Comparison of ENCODE assay signal across 9 cellular contexts in genomic region chr15:48332642-48333034, GRCh38. TPM values are rescaled to one million over a fixed set of nuclear protein-coding genes. Genes with fewer than 3 reads are reported as not detected.
DNase-seq lines count a peak whose midpoint lies in the region; ATAC-seq and TF ChIP-seq lines count a peak whose summit lies in the region.
"Had no signal": no experiment of that assay in that cellular context is flagged by ENCODE, and none has a peak within 500 bp of the region (broad histone marks: within the 10 kb centered on the region; RNA-seq: fewer than 3 reads in every experiment).

No MANE protein-coding gene starts in this region.

- TSS peak; percentile 64 for BruUV-seq in PC-9 (replicated peaks; lab: Mats Ljungman, UMichigan)

- TF ChIP-seq CTCF in GM12875 (IDR thresholded peaks at IDR 0.05; ENCODE audit: borderline replicate concordance, insufficient read depth, low read depth, low read length) = no peak
- TF ChIP-seq CTCF in PC-9 (conservative IDR thresholded peaks at IDR 0.05) = no peak
- TF ChIP-seq CTCF in sigmoid colon (IDR thresholded peaks at IDR 0.05) = no peak

- H3K27me3 ChIP-seq in PC-9 (ENCODE audit: insufficient read depth, low read depth) = no peaks in the 10 kb centered on the region
- no peaks in the 10 kb centered on the region for H3K27me3 ChIP-seq in sigmoid colon

- H3K9me2 ChIP-seq in PC-9 (ENCODE audit: insufficient read depth) = no peaks in the 10 kb centered on the region

- WGBS in sigmoid colon, 2 donors = 12 to 25% methylated on average over 9 of the region's 9 CpGs

- peaks cover 9 to 22% of the 10 kb centered on the region in 2 donors for H3K4me1 Mint-ChIP-seq in effector memory CD8-positive, alpha-beta T cell (ENCODE audit: low read depth in 2 of 2)

- H3K9me3 ChIP-seq in PC-9 (ENCODE audit: insufficient read depth, low read depth) (no peaks in the 10 kb centered on the region), sigmoid colon (no peaks in the 10 kb centered on the region)

- intact Hi-C loops in PC-9 (cut with micrococcal nuclease; ENCODE audit: unreplicated experiment) = loop anchor here (10.0 kb wide), 1 partner anchor 712 kb away; the partner anchor contains the start of gene SECISBP2L
- intact Hi-C loops in sigmoid colon (cut with DNase I) = loop anchor here (5.0 kb wide), 2 partner anchors 155 to 715 kb away; partner anchors contain the start of genes MYEF2 and SECISBP2L

- H3K27ac Mint-ChIP-seq in effector memory CD8-positive, alpha-beta T cell = peak overlapping the region; percentile 98

- H3K36me3 ChIP-seq in PC-9 (ENCODE audit: low read depth) (0 out of 2 replicates have a peak, but pooled peaks cover 4% of the 10 kb centered on the region), sigmoid colon (peaks cover 0 to 37% (median 15%) of the 10 kb centered on the region in 4 donors)

- H3F3A ChIP-seq in PC-9 (ENCODE audit: insufficient read depth, low read depth) = no peaks in the 10 kb centered on the region

- no peak overlapping the region for H3K27ac ChIP-seq in PC-9
- no peak overlapping the region for H3K27ac ChIP-seq in sigmoid colon
- H3K27ac ChIP-seq in caudate nucleus (ENCODE audit: low read depth, low read length) = no peak overlapping the region

- TF ChIP-seq POLR2A in sigmoid colon (IDR thresholded peaks at IDR 0.05) (no peak), GM18505 (IDR thresholded peaks at IDR 0.05; ENCODE audit: borderline replicate concordance, extremely low read depth, insufficient read depth, insufficient read length) (no peak)

- CTCF ChIA-PET in PC-9 (lab: Charles Lee) = no interaction called here

- H3K9me3 Mint-ChIP-seq in effector memory CD8-positive, alpha-beta T cell = no peaks in the 10 kb centered on the region

- TF ChIP-seq EP300 in sigmoid colon (IDR thresholded peaks at IDR 0.05) = no peak

- H3K4me2 ChIP-seq in PC-9 = peak overlapping the region; percentile 97

- no peaks in the 10 kb centered on the region; the same call in 1 of the 2 replicates for H4K20me1 ChIP-seq in PC-9 (ENCODE audit: insufficient read depth)

- H2AFZ ChIP-seq in PC-9 = no peak overlapping the region

- H3K4me3 Mint-ChIP-seq in effector memory CD8-positive, alpha-beta T cell = peak overlapping the region; percentile 96 to 99

- ATAC-seq in effector memory CD8-positive, alpha-beta T cell (replicated peaks) = no peak
- no peak for ATAC-seq in GM21528 (IDR thresholded peaks at IDR 0.05; ENCODE audit: low FRiP score, unreplicated experiment)
- no peak for ATAC-seq in GM18505 (IDR thresholded peaks at IDR 0.05; ENCODE audit: unreplicated experiment)
- ATAC-seq in GM19023 (IDR thresholded peaks at IDR 0.05; ENCODE audit: unreplicated experiment) = no peak

- DNase-seq in PC-9 = no peak
- no peak for DNase-seq in effector memory CD8-positive, alpha-beta T cell
- DNase-seq in sigmoid colon = no peak
- no peak for DNase-seq in caudate nucleus (lab: John Stamatoyannopoulos, UW)
- DNase-seq: foreskin melanocyte had no signal

- H3K4me1 ChIP-seq in PC-9 (replicated peaks; ENCODE audit: insufficient read depth) (peaks cover 16% of the 10 kb centered on the region), sigmoid colon (peaks cover 0 to 20% (median 15%) of the 10 kb centered on the region in 4 donors)

- POLR2A ChIA-PET in PC-9 (lab: Charles Lee; ENCODE audit: unreplicated experiment) = no interaction called here

- H3K4me3 ChIP-seq in GM12875 (ENCODE audit: low read depth, low read length) = peak overlapping the region; percentile 77
- H3K4me3 ChIP-seq in PC-9 = peak overlapping the region; percentile 94
- H3K4me3 ChIP-seq in sigmoid colon = peak overlapping the region in 3 of 4 donors; percentile 71 to 87 (median 72)

- H3K36me3 Mint-ChIP-seq in effector memory CD8-positive, alpha-beta T cell (ENCODE audit: insufficient read depth) = peaks cover 37% of the 10 kb centered on the region

- H3K27me3 Mint-ChIP-seq in effector memory CD8-positive, alpha-beta T cell = no peaks in the 10 kb centered on the region

- H3K79me2 ChIP-seq in PC-9 (ENCODE audit: low read depth) = peaks cover 19% of the 10 kb centered on the region

RNA-seq across cellular contexts. Expression of gene DUT, which starts 1.4 kb away (rescaled TPM):
- total RNA-seq in PC-9 (2021) (148 and 169 TPM in 2 replicates), sigmoid colon (100 to 1,000 TPM in 2 of 4 donors, 10 to 100 TPM in 2; 76.2 to 109 (median 102) TPM)
- polyA plus RNA-seq in sigmoid colon = 10 to 100 TPM; 42.6 to 91.1 (median 59.9) TPM
